ENCODE assay signal across 8 cellular contexts in genomic region chr17:27632766-27633165, GRCh38. TPM values are rescaled to one million over a fixed set of nuclear protein-coding genes. Genes with fewer than 3 reads are reported as not detected.
A peak's percentile ranks its signal among the peaks of the same experiment; 100 is the strongest.
DNase-seq lines count a peak whose midpoint lies in the region; ATAC-seq and TF ChIP-seq lines count a peak whose summit lies in the region.
"Not testable (repeated sequence)": the region's sequence is repeated elsewhere in the genome, so short reads cannot be mapped to it uniquely, and the experiment has no call there.

No MANE protein-coding gene starts in this region.

- WGBS in lower leg skin, 2 donors = 30 to 36% methylated on average over 9 of the region's 9 CpGs

- H3K36me3 Mint-ChIP-seq in IgD-negative memory B cell = not testable (repeated sequence)
- H3K36me3 Mint-ChIP-seq in activated CD8-positive, alpha-beta T cell treated with anti-CD3 and anti-CD28 coated beads, Interleukin-2, amount 10 ng/mL, durations not matched to agents 7 days and 5 days (ENCODE audit: low read depth) = peaks cover 44% of the 10 kb centered on the region

- POLR2A ChIA-PET in activated CD8-positive, alpha-beta T cell treated with anti-CD3 and anti-CD28 coated beads, Interleukin-2, amount 10 ng/mL, durations not matched to agents 7 days and 5 days (lab: Charles Lee) = interaction anchor here (1.0 to 1.4 kb wide), 3 partner anchors 17 to 175 kb away, joined by 3 to 4 read pairs (median 3); no protein-coding TSS in a partner anchor

- not testable (repeated sequence) for H3K36me3 ChIP-seq in tibial artery

- peak overlapping the region; percentile 44 to 50 for H3K27ac ChIP-seq in tibial artery

- TF ChIP-seq POLR2A in lower leg skin (IDR thresholded peaks at IDR 0.05) = not testable (repeated sequence)

- peak overlapping the region in 2 of 4 donors; percentile 44 to 81 for H3K4me3 Mint-ChIP-seq in IgD-negative memory B cell
- peak overlapping the region; percentile 92 for H3K4me3 Mint-ChIP-seq in activated CD8-positive, alpha-beta T cell treated with anti-CD3 and anti-CD28 coated beads, Interleukin-2, amount 10 ng/mL, durations not matched to agents 7 days and 5 days

- not testable (repeated sequence) for TF ChIP-seq CTCF in cardiac fibroblast (IDR thresholded peaks at IDR 0.05; ENCODE audit: low read depth, low read length); lower leg skin (IDR thresholded peaks at IDR 0.05); tibial artery (IDR thresholded peaks at IDR 0.05)

- peaks cover 28 to 37% (median 30%) of the 10 kb centered on the region in 3 donors for H3K4me1 Mint-ChIP-seq in IgD-negative memory B cell
- peaks cover 68% of the 10 kb centered on the region for H3K4me1 Mint-ChIP-seq in activated CD8-positive, alpha-beta T cell treated with anti-CD3 and anti-CD28 coated beads, Interleukin-2, amount 10 ng/mL, durations not matched to agents 7 days and 5 days (ENCODE audit: low read depth)

- CTCF ChIA-PET in activated CD8-positive, alpha-beta T cell treated with anti-CD3 and anti-CD28 coated beads, Interleukin-2, amount 10 ng/mL, durations not matched to agents 7 days and 5 days (lab: Charles Lee) = interaction anchor here (0.5 to 3.7 kb wide), 9 partner anchors 12 to 313 kb away, joined by 3 to 16 read pairs (median 3); no protein-coding TSS in a partner anchor

- peaks cover 0 to 33% (median 22%) of the 10 kb centered on the region in 4 donors for H3K4me1 ChIP-seq in tibial artery

- intact Hi-C loops in lower leg skin (cut with DNase I; ENCODE audit: low total_unique reads); tibial artery (cut with DNase I; ENCODE audit: low total_unique reads): not testable (repeated sequence)

- DNase-seq in C1 segment of cervical spinal cord (lab: John Stamatoyannopoulos, UW) (peak in 13 of 14 donors; percentile 12 to 82 (median 70)), cardiac fibroblast (ENCODE audit: low read depth in 2 of 2) (peak; percentile 58 to 89), foreskin melanocyte (peak; percentile 61), lower leg skin (ENCODE audit: low spot score in 2 of 2) (peak; percentile 84 to 96), pons (ENCODE audit: low spot score) (peak; percentile 85), tibial artery (peak; percentile 90 to 92)
- DNase-seq in activated CD8-positive, alpha-beta T cell treated with anti-CD3 and anti-CD28 coated beads, Interleukin-2, amount 10 ng/mL, durations not matched to agents 7 days and 5 days = not testable (repeated sequence)

- peak overlapping the region in 2 of 3 donors; percentile 78 to 92 for H3K27ac Mint-ChIP-seq in IgD-negative memory B cell
- H3K27ac Mint-ChIP-seq in activated CD8-positive, alpha-beta T cell treated with anti-CD3 and anti-CD28 coated beads, Interleukin-2, amount 10 ng/mL, durations not matched to agents 7 days and 5 days = not testable (repeated sequence)

- not testable (repeated sequence) for H3K9me3 ChIP-seq in tibial artery

- H3K9me3 Mint-ChIP-seq in IgD-negative memory B cell; activated CD8-positive, alpha-beta T cell treated with anti-CD3 and anti-CD28 coated beads, Interleukin-2, amount 10 ng/mL, durations not matched to agents 7 days and 5 days (ENCODE audit: insufficient read depth): not testable (repeated sequence)

- not testable (repeated sequence) for H3K27me3 ChIP-seq in tibial artery

- H3K4me3 ChIP-seq in cardiac fibroblast (replicated peaks in 1 of 2; ENCODE audit: low read depth in 2 of 2, low read length in 2 of 2); lower leg skin (ENCODE audit: low read depth, poor library complexity, severe bottlenecking); tibial artery: not testable (repeated sequence)

- not testable (repeated sequence) for ATAC-seq in activated CD8-positive, alpha-beta T cell treated with anti-CD3 and anti-CD28 coated beads, Interleukin-2, amount 10 ng/mL, durations not matched to agents 7 days and 5 days

- H3K27me3 Mint-ChIP-seq in IgD-negative memory B cell; activated CD8-positive, alpha-beta T cell treated with anti-CD3 and anti-CD28 coated beads, Interleukin-2, amount 10 ng/mL, durations not matched to agents 7 days and 5 days (ENCODE audit: low read depth): not testable (repeated sequence)

RNA-seq across cellular contexts. Expression of gene LGALS9, which starts 1.8 kb away (rescaled TPM):
- 53.4 TPM for polyA plus RNA-seq in IgD-negative memory B cell
- total RNA-seq in activated CD8-positive, alpha-beta T cell treated with anti-CD3 and anti-CD28 coated beads, Interleukin-2, amount 10 ng/mL, durations not matched to agents 7 days and 5 days = 100 to 1,000 TPM; 160 to 173 TPM
- total RNA-seq in lower leg skin = 10 to 100 TPM in 2 of 4 donors, 1 to 10 TPM in 2; 3.4 to 15.5 (median 9.5) TPM

Comparison
In these comparisons a context has a peak if more than half of its experiments do, and no peak if none do; other contexts are left out.
1. RNA of gene LGALS9, which starts 1.8 kb away (total RNA-seq): 160 to 173 TPM in activated CD8-positive, alpha-beta T cell treated with anti-CD3 and anti-CD28 coated beads, Interleukin-2, amount 10 ng/mL, durations not matched to agents 7 days and 5 days; 3.4 to 15.5 TPM in lower leg skin; every median in the first group is over 4 times any median in the second.